ENCODE assay signal across 26 cellular contexts in genomic region chr13:83182845-83183244, GRCh38.
DNase-seq lines count a peak whose midpoint lies in the region; ATAC-seq, FAIRE-seq and TF ChIP-seq lines count a peak whose summit lies in the region.
"Had no signal": no experiment of that assay in that cellular context is flagged by ENCODE, and none has a peak within 500 bp of the region (broad histone marks: within the 10 kb centered on the region; RNA-seq: fewer than 3 reads in every experiment).

No MANE protein-coding gene starts in this region.

- H3K4me2 ChIP-seq in IMR-90 (ENCODE audit: low read depth, low read length), result no peak overlapping the region
- no peak overlapping the region for H3K4me2 ChIP-seq in neuronal stem cell (ENCODE audit: insufficient read depth, low read length, poor library complexity, severe bottlenecking)
- H3K4me2 ChIP-seq: A549; BLaER1 treated with 17β-estradiol and CSF1 and Interleukin-3, amounts not matched to agents 10 nM and 100 nM had no signal

- no peak overlapping the region for H3K56ac ChIP-seq in IMR-90 (ENCODE audit: extremely low read depth, insufficient read depth, low read length)

- H3K14ac ChIP-seq in IMR-90 (replicated peaks; ENCODE audit: low read depth, low read length) (no peak overlapping the region), neuronal stem cell (ENCODE audit: low read length) (no peak overlapping the region)

- H2BK120ac ChIP-seq in IMR-90 (ENCODE audit: low read depth, low read length) (peak overlapping the region; percentile 59), neuronal stem cell (ENCODE audit: low read depth, low read length) (no peak overlapping the region)

- no peak overlapping the region for H2AK9ac ChIP-seq in IMR-90 (replicated peaks; ENCODE audit: low read depth, low read length, poor library complexity)

- peaks cover 7% of the 10 kb centered on the region for H3K9me3 ChIP-seq in IMR-90 (ENCODE audit: control insufficient read depth, insufficient read depth, low read length)
- H3K9me3 ChIP-seq in kidney (ENCODE audit: control insufficient read depth in 1 of 2, low read length in 2 of 2), result no peaks in the 10 kb centered on the region
- H3K9me3 ChIP-seq in neuronal stem cell (replicated peaks in 1 of 2; ENCODE audit: control insufficient read depth in 2 of 2, insufficient read depth in 1 of 2, low read depth in 1 of 2, low read length in 2 of 2), result no peaks in the 10 kb centered on the region
- peaks cover 48% of the 10 kb centered on the region for H3K9me3 ChIP-seq in mucosa of descending colon
- H3K9me3 ChIP-seq: A549, BE2C had no signal

- no peak overlapping the region for H3K27ac Mint-ChIP-seq in activated naive CD4-positive, alpha-beta T cell treated with anti-CD3 and anti-CD28 coated beads for 36 hours
- no peak overlapping the region for H3K27ac Mint-ChIP-seq in T-helper 2 cell treated with Interferon-gamma antibody and Interleukin-4, amounts not matched to agents 5 μg/mL and 100 μg/mL, for 36 hours
- H3K27ac Mint-ChIP-seq: CD14-positive monocyte; CD4-positive, alpha-beta T cell; CD8-positive, alpha-beta memory T cell had no signal

- H3K27me3 ChIP-seq in IMR-90 (ENCODE audit: control insufficient read depth, insufficient read depth, low read length) (no peaks in the 10 kb centered on the region), neuronal stem cell (ENCODE audit: control insufficient read depth in 3 of 3, insufficient read depth in 3 of 3, low read depth in 1 of 3, low read length in 3 of 3) (no peaks in the 10 kb centered on the region)
- H3K27me3 ChIP-seq: BE2C; BLaER1 treated with 17β-estradiol and CSF1 and Interleukin-3, amounts not matched to agents 10 nM and 100 nM had no signal

- H3K4me3 ChIP-seq in IMR-90 (ENCODE audit: insufficient read depth, low read depth, low read length) (no peak overlapping the region), kidney (ENCODE audit: low read length in 2 of 2) (no peak overlapping the region), neuronal stem cell (ENCODE audit: low read length in 2 of 2) (peak overlapping the region in 1 of 2 donors; percentile 33), mucosa of descending colon (no peak overlapping the region)
- H3K4me3 ChIP-seq: A549; BLaER1 treated with 17β-estradiol and CSF1 and Interleukin-3, amounts not matched to agents 10 nM and 100 nM; GM12878 had no signal

- H3K18ac ChIP-seq in IMR-90 (ENCODE audit: low read depth, low read length) (no peak overlapping the region; the same call in 1 of the 2 replicates), neuronal stem cell (ENCODE audit: low read length) (peak overlapping the region; percentile 55)

- H3K4me3 Mint-ChIP-seq in activated naive CD4-positive, alpha-beta T cell treated with anti-CD3 and anti-CD28 coated beads for 36 hours, result no peak overlapping the region
- no peak overlapping the region for H3K4me3 Mint-ChIP-seq in T-helper 2 cell treated with Interferon-gamma antibody and Interleukin-4, amounts not matched to agents 5 μg/mL and 100 μg/mL, for 36 hours
- H3K4me3 Mint-ChIP-seq: CD14-positive monocyte; CD4-positive, alpha-beta T cell; CD8-positive, alpha-beta memory T cell had no signal

- H2AFZ ChIP-seq in IMR-90 (replicated peaks; ENCODE audit: low read length, poor library complexity), result peak overlapping the region; percentile 9
- H2AFZ ChIP-seq in neuronal stem cell (ENCODE audit: low read length), result peak overlapping the region; percentile 59

- dilution Hi-C loops in IMR-90 (cut with HindIII; ENCODE audit: low sequenced_read_pairs, unreplicated experiment), result no loop called here

- no peaks in the 10 kb centered on the region for H3K27me3 Mint-ChIP-seq in activated naive CD4-positive, alpha-beta T cell treated with anti-CD3 and anti-CD28 coated beads for 36 hours (ENCODE audit: low read depth)
- H3K27me3 Mint-ChIP-seq in T-helper 2 cell treated with Interferon-gamma antibody and Interleukin-4, amounts not matched to agents 5 μg/mL and 100 μg/mL, for 36 hours (ENCODE audit: low read depth), result no peaks in the 10 kb centered on the region
- H3K27me3 Mint-ChIP-seq: CD4-positive, alpha-beta T cell; CD8-positive, alpha-beta memory T cell had no signal

- H3K9ac ChIP-seq in IMR-90 (ENCODE audit: low read depth, low read length) (no peak overlapping the region), kidney (ENCODE audit: low read length in 2 of 2) (no peak overlapping the region), neuronal stem cell (ENCODE audit: low read depth, low read length, poor library complexity) (no peak overlapping the region)
- H3K9ac ChIP-seq: BLaER1 treated with 17β-estradiol and CSF1 and Interleukin-3, amounts not matched to agents 10 nM and 100 nM had no signal

- H2AK5ac ChIP-seq in IMR-90 (ENCODE audit: low read depth, low read length) (peak overlapping the region; percentile 61; the same call in 1 of the 2 replicates), neuronal stem cell (ENCODE audit: low read depth, low read length) (peak overlapping the region; percentile 52)

- no peaks in the 10 kb centered on the region for H4K20me1 ChIP-seq in IMR-90 (ENCODE audit: insufficient read depth, low read length)
- H4K20me1 ChIP-seq: BLaER1 treated with 17β-estradiol and CSF1 and Interleukin-3, amounts not matched to agents 10 nM and 100 nM had no signal

- H3K4ac ChIP-seq in IMR-90 (ENCODE audit: low read depth, low read length) (peak overlapping the region; percentile 25; the same call in 1 of the 2 replicates), neuronal stem cell (ENCODE audit: low read length) (no peak overlapping the region)

- H2BK12ac ChIP-seq in neuronal stem cell (ENCODE audit: low read length), result peak overlapping the region; percentile 14

- peaks cover 9% of the 10 kb centered on the region for H3K9me3 Mint-ChIP-seq in activated naive CD4-positive, alpha-beta T cell treated with anti-CD3 and anti-CD28 coated beads for 36 hours
- peaks cover 15% of the 10 kb centered on the region for H3K9me3 Mint-ChIP-seq in T-helper 2 cell treated with Interferon-gamma antibody and Interleukin-4, amounts not matched to agents 5 μg/mL and 100 μg/mL, for 36 hours
- H3K9me3 Mint-ChIP-seq: CD4-positive, alpha-beta T cell had no signal

- H3K23ac ChIP-seq in IMR-90 (ENCODE audit: low read depth, low read length) (no peak overlapping the region), neuronal stem cell (ENCODE audit: low read depth, low read length, poor library complexity) (peak overlapping the region; percentile 55)

- H3K27ac ChIP-seq in IMR-90 (ENCODE audit: insufficient read depth, low read length), result no peak overlapping the region; the same call in 1 of the 2 replicates
- H3K27ac ChIP-seq in kidney (ENCODE audit: low read depth in 2 of 2, low read length in 2 of 2), result no peak overlapping the region
- H3K27ac ChIP-seq in neuronal stem cell (replicated peaks; ENCODE audit: low read length), result no peak overlapping the region
- H3K27ac ChIP-seq: A549; BLaER1 treated with 17β-estradiol and CSF1 and Interleukin-3, amounts not matched to agents 10 nM and 100 nM had no signal

- peak overlapping the region; percentile 66; the same call in 1 of the 2 replicates for H2BK20ac ChIP-seq in IMR-90 (ENCODE audit: low read depth, low read length)

- in situ Hi-C loops in IMR-90 (cut with MboI; ENCODE audit: low sequenced_read_pairs), result no loop called here

- H4K8ac ChIP-seq in IMR-90 (ENCODE audit: low read depth in 2 of 2, low read length in 2 of 2) (no peak overlapping the region), neuronal stem cell (ENCODE audit: low read depth, low read length) (no peak overlapping the region)

- no peak for TF ChIP-seq POLR2A in IMR-90 (IDR thresholded peaks at IDR 0.05; ENCODE audit: low read depth, low read length)

- H4K91ac ChIP-seq in IMR-90 (ENCODE audit: insufficient read depth, low read depth, low read length) (no peak overlapping the region), neuronal stem cell (ENCODE audit: low read depth, low read length, poor library complexity) (no peak overlapping the region)

- CTCF ChIA-PET in IMR-90 (lab: Yijun Ruan, JAX), result no interaction called here
- CTCF ChIA-PET in activated naive CD4-positive, alpha-beta T cell treated with anti-CD3 and anti-CD28 coated beads for 36 hours (lab: Charles Lee), result no interaction called here

- no peak for TF ChIP-seq RAD21 in IMR-90 (IDR thresholded peaks at IDR 0.05; ENCODE audit: low read length)

- no peaks in the 10 kb centered on the region for H3K79me1 ChIP-seq in IMR-90 (ENCODE audit: low read depth in 1 of 2, low read length in 2 of 2)
- no peaks in the 10 kb centered on the region for H3K79me1 ChIP-seq in neuronal stem cell (ENCODE audit: low read depth, low read length)

- H3K4me1 ChIP-seq in IMR-90 (ENCODE audit: control insufficient read depth, insufficient read depth, low read length) (0 out of 2 replicates have a peak, but pooled peaks cover 1% of the 10 kb centered on the region), kidney (ENCODE audit: control insufficient read depth in 1 of 2, insufficient read depth in 1 of 2, low read depth in 1 of 2, low read length in 2 of 2) (no peaks in the 10 kb centered on the region), neuronal stem cell (ENCODE audit: control insufficient read depth in 2 of 2, insufficient read depth in 1 of 2, low read depth in 1 of 2, low read length in 2 of 2) (no peaks in the 10 kb centered on the region), mucosa of descending colon (ENCODE audit: low read depth) (no peaks in the 10 kb centered on the region)
- H3K4me1 ChIP-seq: A549; BE2C; BLaER1 treated with 17β-estradiol and CSF1 and Interleukin-3, amounts not matched to agents 10 nM and 100 nM had no signal

- FAIRE-seq in kidney (lab: Jason Lieb, UNC), result no peak
- FAIRE-seq: A549, D721Med, GM12878, GM18507, H54 had no signal

- DNase-seq in IMR-90 (no peak), kidney (peak; percentile 59), neuronal stem cell (ENCODE audit: low spot score) (no peak), HCEC 1CT (no peak), mucosa of descending colon (no peak)
- DNase-seq in activated naive CD4-positive, alpha-beta T cell treated with anti-CD3 and anti-CD28 coated beads for 36 hours, result no peak
- no peak for DNase-seq in T-helper 2 cell treated with Interferon-gamma antibody and Interleukin-4, amounts not matched to agents 5 μg/mL and 100 μg/mL, for 36 hours (ENCODE audit: low spot score)
- DNase-seq: 8988T; ACHN; AML-193; BE2C; CD4-positive, alpha-beta T cell; CD8-positive, alpha-beta memory T cell; DMS 273 treated with DMSO at 0.1 percent for 48 hours; DMS79; EL; GDM1; GOT3 had no signal

- intact Hi-C loops in IMR-90 (cut with micrococcal nuclease), result no loop called here
- intact Hi-C loops in kidney (cut with DNase I), result no loop called here
- intact Hi-C loops in mucosa of descending colon (cut with DNase I, micrococcal nuclease), result no loop called here
- intact Hi-C loops in activated naive CD4-positive, alpha-beta T cell treated with anti-CD3 and anti-CD28 coated beads for 36 hours (cut with micrococcal nuclease), result no loop called here

- POLR2A ChIA-PET in IMR-90 (lab: Charles Lee; ENCODE audit: unreplicated experiment), result no interaction called here

- peak overlapping the region; percentile 91; the same call in 2 of the 3 replicates for H2BK15ac ChIP-seq in IMR-90 (ENCODE audit: low read depth, low read length)
- H2BK15ac ChIP-seq in neuronal stem cell (ENCODE audit: low read length), result peak overlapping the region; percentile 58

- ATAC-seq in IMR-90 (ENCODE audit: low read depth) (no peak), mucosa of descending colon (no peak)
- ATAC-seq: A549, GM12878, HCT116 had no signal

- H3K36me3 Mint-ChIP-seq in activated naive CD4-positive, alpha-beta T cell treated with anti-CD3 and anti-CD28 coated beads for 36 hours (ENCODE audit: low read depth), result no peaks in the 10 kb centered on the region
- H3K36me3 Mint-ChIP-seq in T-helper 2 cell treated with Interferon-gamma antibody and Interleukin-4, amounts not matched to agents 5 μg/mL and 100 μg/mL, for 36 hours (ENCODE audit: low read depth), result no peaks in the 10 kb centered on the region
- H3K36me3 Mint-ChIP-seq: CD14-positive monocyte; CD8-positive, alpha-beta memory T cell had no signal

- H3K9me1 ChIP-seq in IMR-90 (ENCODE audit: insufficient read depth, low read length), result no peaks in the 10 kb centered on the region

- no peaks in the 10 kb centered on the region for H3K36me3 ChIP-seq in IMR-90 (ENCODE audit: control insufficient read depth, insufficient read depth, low read length)
- H3K36me3 ChIP-seq in kidney (ENCODE audit: control insufficient read depth in 1 of 2, insufficient read depth in 2 of 2, low read length in 2 of 2), result no peaks in the 10 kb centered on the region
- no peaks in the 10 kb centered on the region for H3K36me3 ChIP-seq in neuronal stem cell (replicated peaks in 1 of 2; ENCODE audit: control insufficient read depth in 2 of 2, insufficient read depth in 2 of 2, low read length in 2 of 2)
- H3K36me3 ChIP-seq in mucosa of descending colon (ENCODE audit: low read depth), result no peaks in the 10 kb centered on the region
- H3K36me3 ChIP-seq: BE2C; BLaER1 treated with 17β-estradiol and CSF1 and Interleukin-3, amounts not matched to agents 10 nM and 100 nM had no signal

- 100% methylated on average over 1 of the region's 8 CpGs; no CpG with 5 or more reads in 1 of the 2 experiments for WGBS in IMR-90 (ENCODE audit: extremely low coverage in 2 of 2, insufficient read length in 1 of 2), 2 experiments
- no CpG with 5 or more reads among the region's 8 CpGs for WGBS in neuronal stem cell (ENCODE audit: extremely low coverage in 2 of 2, insufficient read length in 2 of 2, insufficient replicate concordance in 1 of 2), 2 donors

- no peak overlapping the region; the same call in 1 of the 2 replicates for H4K5ac ChIP-seq in IMR-90 (ENCODE audit: low read depth, low read length)

- H2BK5ac ChIP-seq in IMR-90 (ENCODE audit: low read depth, low read length, poor library complexity, severe bottlenecking) (no peak overlapping the region), neuronal stem cell (ENCODE audit: low read length) (no peak overlapping the region)

- BruUV-seq in IMR-90 (replicated peaks; lab: Mats Ljungman, UMichigan), result no TSS peak

- TF ChIP-seq CTCF in IMR-90 (conservative IDR thresholded peaks at IDR 0.05; ENCODE audit: low read depth, low read length), result no peak
- no peak for TF ChIP-seq CTCF in kidney (IDR thresholded peaks at IDR 0.05; ENCODE audit: borderline replicate concordance, extremely low read depth, insufficient read depth)
- no peak for TF ChIP-seq CTCF in mucosa of descending colon (IDR thresholded peaks at IDR 0.05)

- no peaks in the 10 kb centered on the region for H3K4me1 Mint-ChIP-seq in activated naive CD4-positive, alpha-beta T cell treated with anti-CD3 and anti-CD28 coated beads for 36 hours (ENCODE audit: low read depth)
- no peaks in the 10 kb centered on the region for H3K4me1 Mint-ChIP-seq in T-helper 2 cell treated with Interferon-gamma antibody and Interleukin-4, amounts not matched to agents 5 μg/mL and 100 μg/mL, for 36 hours (ENCODE audit: low read depth)
- H3K4me1 Mint-ChIP-seq: CD14-positive monocyte; CD8-positive, alpha-beta memory T cell had no signal
